ENCODE assay signal across 8 cellular contexts in genomic region chr6:111663692-111664564, GRCh38. TPM values are rescaled to one million over a fixed set of nuclear protein-coding genes. Genes with fewer than 3 reads are reported as not detected.
A peak's percentile ranks its signal among the peaks of the same experiment; 100 is the strongest.
DNase-seq lines count a peak whose midpoint lies in the region; FAIRE-seq and TF ChIP-seq lines count a peak whose summit lies in the region.
"Had no signal": no experiment of that assay in that cellular context is flagged by ENCODE, and none has a peak within 500 bp of the region (broad histone marks: within the 10 kb centered on the region; RNA-seq: fewer than 3 reads in every experiment).

No MANE protein-coding gene starts in this region.

- WGBS in liver = 77% methylated on average over 15 of the region's 15 CpGs

- no peak overlapping the region for H3K4me3 ChIP-seq in liver (ENCODE audit: low read depth in 1 of 3, low read length in 3 of 3)

- H3K36me3 ChIP-seq in liver (ENCODE audit: control insufficient read depth in 4 of 4, insufficient read depth in 3 of 4, low read depth in 1 of 4, low read length in 3 of 4) = peaks cover 0 to 4% (median 0%) of the 10 kb centered on the region in 4 donors
- H3K36me3 ChIP-seq: neutrophil had no signal

- no peak for FAIRE-seq in GM12891 (lab: Jason Lieb, UNC)

- H3K27ac ChIP-seq in liver (ENCODE audit: low read depth in 1 of 2, low read length in 2 of 2) (peak overlapping the region; percentile 63 to 71), substantia nigra (ENCODE audit: low read depth, low read length, poor library complexity, severe bottlenecking) (peak overlapping the region; percentile 39)
- H3K27ac ChIP-seq: neutrophil had no signal

- no peaks in the 10 kb centered on the region for H3K27me3 ChIP-seq in liver (ENCODE audit: control insufficient read depth in 4 of 4, insufficient read depth in 4 of 4, low read length in 3 of 4)
- H3K27me3 ChIP-seq: neutrophil had no signal

- DNase-seq in NCI-H510A (lab: John Stamatoyannopoulos, UW) (peak; percentile 18), cerebellar cortex (ENCODE audit: low spot score) (peak; percentile 74), substantia nigra (lab: John Stamatoyannopoulos, UW) (peak in 18 of 49 donors; percentile 10 to 56 (median 31)), NCI-H748 treated with DMSO at 0.1 percent for 48 hours (lab: John Stamatoyannopoulos, UW) (no peak), GM12891 (ENCODE audit: insufficient read length, low spot score) (no peak), NCI-H524 (lab: John Stamatoyannopoulos, UW) (no peak)

- TF ChIP-seq POLR2A in GM12891 (IDR thresholded peaks at IDR 0.05; ENCODE audit: low read depth, low read length) = no peak

- no peak for TF ChIP-seq RAD21 in liver (IDR thresholded peaks at IDR 0.05)

- no peak for TF ChIP-seq CTCF in liver (IDR thresholded peaks at IDR 0.05; ENCODE audit: low read depth, low read length, missing input control)

- no peak overlapping the region for H3K9ac ChIP-seq in liver (ENCODE audit: low read depth in 1 of 2, low read length in 2 of 2)

- peaks cover 8 to 24% (median 15%) of the 10 kb centered on the region in 4 donors for H3K4me1 ChIP-seq in liver (ENCODE audit: control insufficient read depth in 4 of 4, insufficient read depth in 4 of 4, low read length in 3 of 4)

- no peaks in the 10 kb centered on the region for H3K9me3 ChIP-seq in liver (ENCODE audit: control insufficient read depth in 4 of 4, low read length in 3 of 4)
- H3K9me3 ChIP-seq: neutrophil had no signal

TF ChIP-seq in liver, 16 proteins besides CTCF, POLR2A, EP300 and RAD21:
- TF ChIP-seq NR2F2 (IDR thresholded peaks at IDR 0.05) (peak; percentile 6), ZBTB33 (IDR thresholded peaks at IDR 0.05) (no peak), YY1 (IDR thresholded peaks at IDR 0.05) (peak; percentile 31), FOXA2 (IDR thresholded peaks at IDR 0.05) (no peak)
TF ChIP-seq in liver: peak in this region for 2.

TF ChIP-seq in GM12891, 5 proteins besides CTCF, POLR2A, EP300 and RAD21:
- TF ChIP-seq POLR2AphosphoS5 (IDR thresholded peaks at IDR 0.05; ENCODE audit: low read depth, low read length) (no peak), TAF1 (IDR thresholded peaks at IDR 0.05; ENCODE audit: low read depth, low read length) (no peak), POU2F2 (IDR thresholded peaks at IDR 0.05; ENCODE audit: low read depth, low read length) (no peak), SPI1 (IDR thresholded peaks at IDR 0.05; ENCODE audit: low read depth, low read length) (no peak), PAX5 (IDR thresholded peaks at IDR 0.05; ENCODE audit: insufficient read depth, low read length, severe bottlenecking) (no peak)

RNA-seq across cellular contexts. Expression of gene TRAF3IP2, which starts 58.2 kb away (rescaled TPM):
- total RNA-seq in liver = 1 to 10 TPM; 3.7 to 7.9 TPM
- 1 to 10 TPM; 6.1 to 6.2 TPM for polyA plus RNA-seq in liver
- polyA plus RNA-seq in GM12891 (2012; ENCODE audit: low read depth, missing spikeins) = 32.1 TPM

Comparison
In these comparisons a context has a peak if more than half of its experiments do, and no peak if none do; other contexts are left out.
1. DNase-seq: peak in NCI-H510A (single experiment) and cerebellar cortex (single experiment); none in NCI-H748 treated with DMSO at 0.1 percent for 48 hours (single experiment), GM12891 (single experiment) and NCI-H524 (0 of 2).